In the genomic region with DNA sequence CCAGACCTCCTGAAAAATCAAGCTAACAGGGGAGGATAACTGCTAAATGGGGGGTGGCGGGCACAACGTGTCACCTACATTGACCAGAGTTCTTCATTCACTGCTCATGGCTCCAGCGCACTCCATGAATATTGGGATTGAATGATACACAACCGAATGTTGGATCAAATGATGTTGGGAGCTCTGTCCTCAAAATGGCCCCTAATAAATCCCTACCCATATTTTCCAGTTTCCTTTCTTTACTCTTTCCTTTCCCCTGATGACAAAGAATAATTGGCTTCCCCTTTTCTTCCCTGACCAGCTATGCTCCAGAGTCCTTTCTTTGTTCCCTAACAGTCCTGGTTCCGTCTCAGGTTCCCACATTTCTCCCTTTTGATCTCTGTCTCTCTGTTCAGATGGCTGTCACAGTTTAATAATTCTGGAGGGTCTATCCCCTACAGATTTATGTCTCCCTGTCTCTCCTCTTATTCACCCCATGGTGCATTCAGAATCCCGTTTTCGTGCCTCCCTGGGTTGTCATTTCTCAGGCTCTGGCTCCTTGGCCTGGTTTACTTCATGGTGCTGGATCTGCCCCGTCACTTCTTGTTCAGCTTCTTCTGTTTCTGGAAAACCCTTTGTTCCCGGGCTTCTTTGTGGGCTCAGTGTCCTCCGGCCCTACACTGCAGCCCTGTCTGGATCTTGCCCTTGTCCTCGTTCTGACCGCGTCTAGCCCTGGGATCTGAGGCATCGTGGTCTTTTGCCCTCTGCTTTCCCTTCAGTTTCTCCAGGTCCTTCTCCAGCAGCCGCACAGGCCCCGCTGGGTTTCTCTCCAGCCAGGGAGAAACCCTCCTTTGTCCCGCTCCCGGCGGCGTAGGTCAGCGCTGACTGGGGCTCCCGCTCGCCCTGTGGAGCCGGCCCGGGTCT, we compare ENCODE assay signal across 8 cellular contexts.
DNase-seq lines count a peak whose midpoint lies in the region; ATAC-seq and TF ChIP-seq lines count a peak whose summit lies in the region.

No MANE protein-coding gene starts in this region.

- no peaks in the 10 kb centered on the region for H3K27me3 Mint-ChIP-seq in CD4-positive, alpha-beta T cell

- ATAC-seq in CD4-positive, alpha-beta T cell (ENCODE audit: poor library complexity), result no peak
- peak; percentile 11 for ATAC-seq in left colon
- ATAC-seq in GM21786 (IDR thresholded peaks at IDR 0.05; ENCODE audit: unreplicated experiment), result no peak
- ATAC-seq in HG02870 (IDR thresholded peaks at IDR 0.05; ENCODE audit: unreplicated experiment), result no peak

- no peak overlapping the region for H2AFZ ChIP-seq in Karpas-422 (ENCODE audit: low read length)

- H3K4me1 ChIP-seq in Karpas-422 (ENCODE audit: low read length), result peaks cover 20% of the 10 kb centered on the region

- POLR2A ChIA-PET in CD4-positive, alpha-beta T cell (lab: Charles Lee), result no interaction called here

- peaks cover 35% of the 10 kb centered on the region for H3K4me1 Mint-ChIP-seq in CD4-positive, alpha-beta T cell (ENCODE audit: low read depth)

- DNase-seq in CD4-positive, alpha-beta T cell, result no peak
- peak; percentile 31 for DNase-seq in Karpas-422
- peak; percentile 18 to 24 for DNase-seq in T47D (ENCODE audit: low read depth in 1 of 2, low spot score in 1 of 2)
- DNase-seq in left colon, result peak; percentile 27 to 45
- DNase-seq in activated naive CD4-positive, alpha-beta T cell treated with anti-CD3 and anti-CD28 coated beads, Interleukin-2, amount 50 U/mL, for 16 hours, result no peak

- in situ Hi-C loops in T47D (cut with HindIII; ENCODE audit: low pct_unique_long_range_greater_than_20kb, low sequenced_read_pairs), result no loop called here

- H3K27ac Mint-ChIP-seq in CD4-positive, alpha-beta T cell, result peak overlapping the region; percentile 9

- H3K4me2 ChIP-seq in Karpas-422 (ENCODE audit: low read depth, low read length, poor library complexity, severe bottlenecking), result no peak overlapping the region

- CTCF ChIA-PET in CD4-positive, alpha-beta T cell (lab: Charles Lee), result interaction anchor here (0.8 to 1.4 kb wide), 3 partner anchors 88 to 306 kb away, joined by 4 to 6 read pairs (median 4); no protein-coding TSS in a partner anchor

- intact Hi-C loops in CD4-positive, alpha-beta T cell (cut with DNase I, micrococcal nuclease), result loop anchor here in 1 of 2 experiments (2.0 to 5.0 kb wide), 3 partner anchors 74 to 548 kb away; no protein-coding TSS in a partner anchor
- intact Hi-C loops in left colon (cut with DNase I, micrococcal nuclease), result loop anchor here in 1 of 2 donors (5.0 kb wide), 2 partner anchors 88 to 158 kb away; no protein-coding TSS in a partner anchor

- no peaks in the 10 kb centered on the region for H3K9me3 Mint-ChIP-seq in CD4-positive, alpha-beta T cell

- H3K36me3 ChIP-seq in Karpas-422 (ENCODE audit: insufficient read depth, low read length), result no peaks in the 10 kb centered on the region

- H4K20me1 ChIP-seq in Karpas-422 (ENCODE audit: insufficient read depth, low read depth, low read length), result peaks cover 11% of the 10 kb centered on the region; the same call in 1 of the 2 replicates

- H3K9me2 ChIP-seq in Karpas-422 (replicated peaks; ENCODE audit: insufficient read depth, low read length), result no peaks in the 10 kb centered on the region

- H3K4me3 ChIP-seq in Karpas-422 (ENCODE audit: low read length), result no peak overlapping the region

- H3K4me3 Mint-ChIP-seq in CD4-positive, alpha-beta T cell, result peak overlapping the region; percentile 57

- H3K9me3 ChIP-seq in CD4-positive, alpha-beta T cell (ENCODE audit: control insufficient read depth, low read length), result no peaks in the 10 kb centered on the region
- H3K9me3 ChIP-seq in Karpas-422 (ENCODE audit: low read length), result no peaks in the 10 kb centered on the region

- TF ChIP-seq CTCF in CD4-positive, alpha-beta T cell (IDR thresholded peaks at IDR 0.05), result no peak

- no peak overlapping the region for H3K27ac ChIP-seq in CD4-positive, alpha-beta T cell (ENCODE audit: low read depth, low read length)
- H3K27ac ChIP-seq in Karpas-422 (ENCODE audit: low read length) (no peak overlapping the region), temporal lobe (ENCODE audit: low read depth, low read length) (peak overlapping the region; percentile 87)

- no peak overlapping the region for H3K9ac ChIP-seq in Karpas-422 (ENCODE audit: low read length)

- no peaks in the 10 kb centered on the region for H3K36me3 Mint-ChIP-seq in CD4-positive, alpha-beta T cell (ENCODE audit: low read depth)

- H3K79me2 ChIP-seq in Karpas-422 (ENCODE audit: low read length), result no peaks in the 10 kb centered on the region

- H3K27me3 ChIP-seq in CD4-positive, alpha-beta T cell (ENCODE audit: control insufficient read depth, insufficient read depth, low read length), result no peaks in the 10 kb centered on the region
- 0 out of 2 replicates have a peak, but pooled peaks cover 4% of the 10 kb centered on the region for H3K27me3 ChIP-seq in Karpas-422 (ENCODE audit: low read length)

Comparison
In these comparisons a context has a peak if more than half of its experiments do, and no peak if none do; other contexts are left out.
1. DNase-seq: peak in Karpas-422 (single experiment), T47D (2 of 2) and left colon (2 of 2); none in CD4-positive, alpha-beta T cell (0 of 10) and activated naive CD4-positive, alpha-beta T cell treated with anti-CD3 and anti-CD28 coated beads, Interleukin-2, amount 50 U/mL, for 16 hours (single experiment).